35 cellular contexts compared by ENCODE assay signal in the genomic region with DNA sequence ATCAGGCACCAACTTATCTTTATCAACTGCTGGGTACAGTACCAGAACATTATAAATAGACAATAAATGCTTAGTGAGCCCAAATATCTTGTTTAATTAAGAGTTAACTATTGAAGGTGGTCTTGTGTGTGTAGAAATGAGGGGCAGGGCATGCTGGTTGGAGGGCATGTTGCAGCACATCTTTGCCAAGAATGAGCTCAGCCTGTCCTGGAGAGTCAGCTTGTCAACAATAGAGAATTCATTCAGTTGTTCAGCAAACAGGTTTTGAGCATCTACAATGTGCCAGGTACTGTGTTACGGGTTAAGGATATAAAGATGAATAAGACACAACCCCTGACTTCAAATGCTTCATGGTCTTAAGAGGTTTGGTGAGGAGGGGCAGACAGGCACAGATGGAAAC. TPM values are rescaled to one million over a fixed set of nuclear protein-coding genes. Genes with fewer than 3 reads are reported as not detected.
"Had no signal": no experiment of that assay in that cellular context is flagged by ENCODE, and none has a peak within 500 bp of the region (broad histone marks: within the 10 kb centered on the region; RNA-seq: fewer than 3 reads in every experiment).

No MANE protein-coding gene starts in this region.

- H3K4me2 ChIP-seq: hepatocyte had no signal

- FAIRE-seq: colon, urothelium cell line had no signal

- H3K4me3 ChIP-seq: dorsolateral prefrontal cortex, esophagus muscularis mucosa, gastroesophageal sphincter, heart left ventricle, hepatocyte, left lung, ovary, psoas muscle, sigmoid colon, testis, tibial artery, upper lobe of left lung had no signal

- H3K27me3 ChIP-seq: dorsolateral prefrontal cortex, foreskin keratinocyte, gastroesophageal sphincter, heart left ventricle, hepatocyte, left lung, ovary, sigmoid colon, testis, tibial artery, upper lobe of left lung had no signal

- H3K27ac ChIP-seq: dorsolateral prefrontal cortex, esophagus muscularis mucosa, foreskin keratinocyte, gastroesophageal sphincter, hepatocyte, left lung, ovary, psoas muscle, sigmoid colon, testis, tibial artery, upper lobe of left lung had no signal

- H3K4me1 ChIP-seq: gastroesophageal sphincter, psoas muscle, sigmoid colon, testis, tibial artery had no signal

- H3K79me2 ChIP-seq: hepatocyte had no signal

- H3K9me3 ChIP-seq: esophagus muscularis mucosa, gastroesophageal sphincter, heart left ventricle, left lung, ovary, psoas muscle, sigmoid colon, testis, tibial artery, upper lobe of left lung had no signal

- ATAC-seq: foreskin keratinocyte; gastroesophageal sphincter; heart left ventricle; left cardiac atrium; left lung; naive thymus-derived CD4-positive, alpha-beta T cell; psoas muscle; right cardiac atrium; stimulated activated effector memory CD8-positive, alpha-beta T cell treated with anti-CD3 and anti-CD28 coated beads, Interleukin-12 subunit alpha, Interleukin-12 subunit beta, amount 100 ng/mL, for 72 hours; stimulated activated naive CD8-positive, alpha-beta T cell treated with anti-CD3 and anti-CD28 coated beads, Interleukin-15, Interleukin-2, amounts not matched to agents 100 U/mL and 50 U/mL, for 24 hours had no signal

- H3K36me3 ChIP-seq: esophagus muscularis mucosa, gastroesophageal sphincter, heart left ventricle, left lung, ovary, sigmoid colon, tibial artery, upper lobe of left lung had no signal

- DNase-seq: dorsolateral prefrontal cortex; effector CD4-positive, alpha-beta T cell; foreskin keratinocyte; heart left ventricle; left cardiac atrium; left lung; mesendoderm; midbrain; naive thymus-derived CD4-positive, alpha-beta T cell; nucleus accumbens; ovary; posterior cingulate gyrus; psoas muscle; right cardiac atrium; sigmoid colon; stimulated activated CD4-positive, alpha-beta T cell treated with anti-CD3 and anti-CD28 coated beads, Interleukin-2, amount 100 ng/mL, for 24 hours; stimulated activated CD4-positive, alpha-beta T cell treated with anti-CD3 and anti-CD28 coated beads, Interleukin-4, amount 100 ng/mL, for 24 hours; stimulated activated naive CD8-positive, alpha-beta T cell treated with anti-CD3 and anti-CD28 coated beads, Interleukin-15, Interleukin-2, amounts not matched to agents 100 U/mL and 50 U/mL, for 24 hours; substantia nigra; testis; tibial artery; upper lobe of left lung had no signal

- H2AFZ ChIP-seq: hepatocyte had no signal

RNA-seq across cellular contexts. Expression of a gene that starts 50.2 kb away (rescaled TPM):
- total RNA-seq: epithelial cell of proximal tubule, esophagus muscularis mucosa, fibroblast of lung, foreskin keratinocyte, gastroesophageal sphincter, kidney epithelial cell, left cardiac atrium, lower leg skin, lung microvascular endothelial cell, psoas muscle, renal cortical epithelial cell, right cardiac atrium, sigmoid colon, skeletal muscle tissue had no signal
- polyA plus RNA-seq: fibroblast of lung; foreskin keratinocyte; heart left ventricle; naive thymus-derived CD4-positive, alpha-beta T cell; right cardiac atrium had no signal
